1 cellular context compared by ENCODE assay signal in genomic region chr3:187669675-187670504, GRCh38.
A peak's percentile ranks its signal among the peaks of the same experiment; 100 is the strongest.
TF ChIP-seq lines count a peak whose summit lies in the region.

Gene SST (minus strand): TSS chr3:187670394. CDS start chr3:187670291, 103 bp downstream.

TF ChIP-seq in HepG2, 621 proteins besides CTCF, POLR2A, EP300 and RAD21 (continued from another document and continues in another):
- TF ChIP-seq ARID2 (CRISPR knock-in tag; IDR thresholded peaks at IDR 0.05; ENCODE audit: borderline replicate concordance) (0 out of 2 replicates have a peak, but pooled peaks have one; percentile 51), ZNF747 (CRISPR knock-in tag; IDR thresholded peaks at IDR 0.05; ENCODE audit: borderline replicate concordance) (no peak), ZNF777 (CRISPR knock-in tag; IDR thresholded peaks at IDR 0.05) (peak; percentile 81), FOXC1 (CRISPR knock-in tag; IDR thresholded peaks at IDR 0.05; ENCODE audit: borderline replicate concordance) (peak; percentile 75; the same call in 1 of the 2 replicates), ZNF672 (CRISPR knock-in tag; IDR thresholded peaks at IDR 0.05) (no peak), ZNF143 (CRISPR knock-in tag; IDR thresholded peaks at IDR 0.05) (peak; percentile 62), ZBTB4 (CRISPR knock-in tag; IDR thresholded peaks at IDR 0.05; ENCODE audit: borderline replicate concordance) (0 out of 2 replicates have a peak, but pooled peaks have one; percentile 49), RELA (CRISPR knock-in tag; IDR thresholded peaks at IDR 0.05) (peak; percentile 89; the same call in 1 of the 2 replicates), ZNF549 (CRISPR knock-in tag; IDR thresholded peaks at IDR 0.05) (no peak), BATF2 (CRISPR knock-in tag; IDR thresholded peaks at IDR 0.05) (0 out of 2 replicates have a peak, but pooled peaks have one; percentile 28), AFF4 (CRISPR knock-in tag; IDR thresholded peaks at IDR 0.05) (peak; percentile 89), ZNF333 (CRISPR knock-in tag; IDR thresholded peaks at IDR 0.05; ENCODE audit: borderline replicate concordance) (peak; percentile 97; the same call in 1 of the 2 replicates), MXI1 (IDR thresholded peaks at IDR 0.05; ENCODE audit: borderline replicate concordance, low read depth, low read length) (no peak), ZNF784 (CRISPR knock-in tag; IDR thresholded peaks at IDR 0.05; ENCODE audit: borderline replicate concordance) (peak; percentile 98), ZKSCAN5 (CRISPR knock-in tag; IDR thresholded peaks at IDR 0.05) (peak; percentile 67; the same call in 1 of the 2 replicates), DR1 (CRISPR knock-in tag; IDR thresholded peaks at IDR 0.05) (peak; percentile 60), ZKSCAN8 (CRISPR knock-in tag; IDR thresholded peaks at IDR 0.05; ENCODE audit: borderline replicate concordance) (peak; percentile 76), ZNF253 (CRISPR knock-in tag; IDR thresholded peaks at IDR 0.05; ENCODE audit: borderline replicate concordance) (peak; percentile 79; the same call in 1 of the 2 replicates), CBX5 (CRISPR knock-in tag; IDR thresholded peaks at IDR 0.05; ENCODE audit: borderline replicate concordance) (peak; percentile 91), ZNF512 (CRISPR knock-in tag; IDR thresholded peaks at IDR 0.05) (no peak), SCMH1 (CRISPR knock-in tag; IDR thresholded peaks at IDR 0.05; ENCODE audit: borderline replicate concordance) (no peak), NONO (IDR thresholded peaks at IDR 0.05) (no peak), NONO (CRISPR knock-in tag; conservative IDR thresholded peaks at IDR 0.05) (no peak), ZFAT (CRISPR knock-in tag; conservative IDR thresholded peaks at IDR 0.05) (peak; percentile 85; the same call in 1 of the 2 replicates), MYPOP (CRISPR knock-in tag; IDR thresholded peaks at IDR 0.05) (0 out of 2 replicates have a peak, but pooled peaks have one; percentile 60), ZNF773 (CRISPR knock-in tag; IDR thresholded peaks at IDR 0.05; ENCODE audit: borderline replicate concordance) (peak; percentile 99), ZBTB40 (IDR thresholded peaks at IDR 0.05) (no peak), ZBTB40 (CRISPR knock-in tag; IDR thresholded peaks at IDR 0.05) (peak; percentile 92), ATF5 (CRISPR knock-in tag; IDR thresholded peaks at IDR 0.05; ENCODE audit: low read depth) (0 out of 2 replicates have a peak, but pooled peaks have one; percentile 81), DMTF1 (CRISPR knock-in tag; IDR thresholded peaks at IDR 0.05) (no peak), SIN3B (IDR thresholded peaks at IDR 0.05; ENCODE audit: low read length) (no peak), ZNF746 (CRISPR knock-in tag; IDR thresholded peaks at IDR 0.05) (peak; percentile 91)
